15 cellular contexts compared by ENCODE assay signal in genomic region chr17:44466339-44466738, GRCh38.
"Had no signal": no experiment of that assay in that cellular context is flagged by ENCODE, and none has a peak within 500 bp of the region (broad histone marks: within the 10 kb centered on the region; RNA-seq: fewer than 3 reads in every experiment).

No MANE protein-coding gene starts in this region.

- H3K27me3 Mint-ChIP-seq: activated CD4-positive, alpha-beta T cell treated with anti-CD3 and anti-CD28 coated beads, Interleukin-2, amount 10 ng/mL, durations not matched to agents 7 days and 5 days; activated naive CD8-positive, alpha-beta T cell treated with anti-CD3 and anti-CD28 coated beads, Interleukin-2, amount 50 U/mL, for 24 hours; activated T-helper 17 cell treated with anti-CD3 and anti-CD28 coated beads, Interleukin-2, amount 50 U/mL, for 72 hours; stimulated activated naive CD8-positive, alpha-beta T cell treated with anti-CD3 and anti-CD28 coated beads, Interleukin-15, amount 100 ng/mL, for 72 hours had no signal

- H3K4me3 Mint-ChIP-seq: activated CD4-positive, alpha-beta T cell treated with anti-CD3 and anti-CD28 coated beads, Interleukin-2, amount 10 ng/mL, durations not matched to agents 7 days and 5 days; activated naive CD4-positive, alpha-beta T cell treated with anti-CD3 and anti-CD28 coated beads for 36 hours; activated naive CD8-positive, alpha-beta T cell treated with anti-CD3 and anti-CD28 coated beads, Interleukin-2, amount 50 U/mL, for 24 hours; activated T-helper 17 cell treated with anti-CD3 and anti-CD28 coated beads, Interleukin-2, amount 50 U/mL, for 72 hours; stimulated activated naive CD8-positive, alpha-beta T cell treated with anti-CD3 and anti-CD28 coated beads, Interleukin-15, amount 100 ng/mL, for 72 hours had no signal

- DNase-seq: activated CD4-positive, alpha-beta T cell treated with anti-CD3 and anti-CD28 coated beads, Interleukin-2, amount 10 ng/mL, durations not matched to agents 7 days and 5 days; activated naive CD4-positive, alpha-beta T cell treated with anti-CD3 and anti-CD28 coated beads for 36 hours; activated naive CD8-positive, alpha-beta T cell treated with anti-CD3 and anti-CD28 coated beads, Interleukin-2, amount 50 U/mL, for 24 hours; effector CD8-positive, alpha-beta T cell; foreskin melanocyte; head of caudate nucleus; left cardiac atrium; midbrain; small intestine; stimulated activated naive CD8-positive, alpha-beta T cell treated with anti-CD3 and anti-CD28 coated beads, Interleukin-15, amount 100 ng/mL, for 72 hours; SW 1271; testis; upper lobe of right lung had no signal

- H3K27ac Mint-ChIP-seq: activated CD4-positive, alpha-beta T cell treated with anti-CD3 and anti-CD28 coated beads, Interleukin-2, amount 10 ng/mL, durations not matched to agents 7 days and 5 days; activated naive CD8-positive, alpha-beta T cell treated with anti-CD3 and anti-CD28 coated beads, Interleukin-2, amount 50 U/mL, for 24 hours; activated T-helper 17 cell treated with anti-CD3 and anti-CD28 coated beads, Interleukin-2, amount 50 U/mL, for 72 hours; stimulated activated naive CD8-positive, alpha-beta T cell treated with anti-CD3 and anti-CD28 coated beads, Interleukin-15, amount 100 ng/mL, for 72 hours had no signal

- H3K27me3 ChIP-seq: testis, upper lobe of right lung had no signal

- H3K4me3 ChIP-seq: lung, testis, upper lobe of right lung had no signal

- H3K9me3 ChIP-seq: testis had no signal

- H3K9me3 Mint-ChIP-seq: activated CD4-positive, alpha-beta T cell treated with anti-CD3 and anti-CD28 coated beads, Interleukin-2, amount 10 ng/mL, durations not matched to agents 7 days and 5 days; activated naive CD4-positive, alpha-beta T cell treated with anti-CD3 and anti-CD28 coated beads for 36 hours; activated naive CD8-positive, alpha-beta T cell treated with anti-CD3 and anti-CD28 coated beads, Interleukin-2, amount 50 U/mL, for 24 hours; activated T-helper 17 cell treated with anti-CD3 and anti-CD28 coated beads, Interleukin-2, amount 50 U/mL, for 72 hours; stimulated activated naive CD8-positive, alpha-beta T cell treated with anti-CD3 and anti-CD28 coated beads, Interleukin-15, amount 100 ng/mL, for 72 hours had no signal

- H3K27ac ChIP-seq: testis, upper lobe of right lung had no signal

- ATAC-seq: activated naive CD8-positive, alpha-beta T cell treated with anti-CD3 and anti-CD28 coated beads, Interleukin-2, amount 50 U/mL, for 24 hours; activated T-helper 17 cell treated with anti-CD3 and anti-CD28 coated beads, Interleukin-2, amount 50 U/mL, for 72 hours; stimulated activated naive CD8-positive, alpha-beta T cell treated with anti-CD3 and anti-CD28 coated beads, Interleukin-15, amount 100 ng/mL, for 72 hours; upper lobe of right lung had no signal
